In genomic region chr7:37027104-37027503, GRCh38 we compare ENCODE assay signal across 16 cellular contexts.
DNase-seq lines count a peak whose midpoint lies in the region; ATAC-seq and TF ChIP-seq lines count a peak whose summit lies in the region.
"Had no signal": no experiment of that assay in that cellular context is flagged by ENCODE, and none has a peak within 500 bp of the region (broad histone marks: within the 10 kb centered on the region; RNA-seq: fewer than 3 reads in every experiment).

No MANE protein-coding gene starts in this region.

- CTCF ChIA-PET in activated CD4-positive, alpha-beta T cell treated with anti-CD3 and anti-CD28 coated beads for 36 hours (lab: Charles Lee) = interaction anchor here (0.8 kb wide), 1 partner anchor 18 kb away, joined by 4 read pairs; no protein-coding TSS in a partner anchor

- intact Hi-C loops in activated CD4-positive, alpha-beta T cell treated with anti-CD3 and anti-CD28 coated beads for 36 hours (cut with DNase I, micrococcal nuclease) = loop anchor here in 1 of 2 experiments (5.0 kb wide), 1 partner anchor 325 kb away; no protein-coding TSS in a partner anchor

- no peak overlapping the region for H3K4me3 Mint-ChIP-seq in activated CD4-positive, alpha-beta T cell treated with anti-CD3 and anti-CD28 coated beads for 36 hours
- H3K4me3 Mint-ChIP-seq in central memory CD8-positive, alpha-beta T cell = no peak overlapping the region

- no peaks in the 10 kb centered on the region for H3K27me3 Mint-ChIP-seq in activated CD4-positive, alpha-beta T cell treated with anti-CD3 and anti-CD28 coated beads for 36 hours
- no peaks in the 10 kb centered on the region for H3K27me3 Mint-ChIP-seq in central memory CD8-positive, alpha-beta T cell

- POLR2A ChIA-PET in activated CD4-positive, alpha-beta T cell treated with anti-CD3 and anti-CD28 coated beads for 36 hours (lab: Charles Lee) = no interaction called here

- no peaks in the 10 kb centered on the region for H3K9me3 Mint-ChIP-seq in activated CD4-positive, alpha-beta T cell treated with anti-CD3 and anti-CD28 coated beads for 36 hours (ENCODE audit: low read depth)
- H3K9me3 Mint-ChIP-seq in central memory CD8-positive, alpha-beta T cell = no peaks in the 10 kb centered on the region

- no peak for DNase-seq in activated CD4-positive, alpha-beta T cell treated with anti-CD3 and anti-CD28 coated beads for 36 hours
- DNase-seq in activated CD4-positive, alpha-beta T cell treated with anti-CD3 and anti-CD28 coated beads, Interleukin-2, amount 50 U/mL, for 4 hours = no peak
- peak; percentile 22 for DNase-seq in GM10266 (ENCODE audit: extremely low spot score)
- DNase-seq in central memory CD8-positive, alpha-beta T cell (ENCODE audit: low spot score in 2 of 2) = no peak
- no peak for DNase-seq in NCI-H1105 (lab: John Stamatoyannopoulos, UW)
- DNase-seq: 8988T, DMS 273 treated with DMSO at 0.1 percent for 48 hours, DND-41, NCI-H1105 treated with DMSO at 0.1 percent for 48 hours, NCI-H226, OCI-M1, Right ventricle myocardium superior had no signal

- peaks cover 40% of the 10 kb centered on the region for H3K36me3 Mint-ChIP-seq in activated CD4-positive, alpha-beta T cell treated with anti-CD3 and anti-CD28 coated beads for 36 hours (ENCODE audit: low read depth)
- H3K36me3 Mint-ChIP-seq in central memory CD8-positive, alpha-beta T cell (ENCODE audit: insufficient read depth) = peaks cover 3% of the 10 kb centered on the region

- ATAC-seq in activated CD4-positive, alpha-beta T cell treated with anti-CD3 and anti-CD28 coated beads for 36 hours = no peak
- peak; percentile 42 for ATAC-seq in HG03442 (IDR thresholded peaks at IDR 0.05; ENCODE audit: unreplicated experiment)
- ATAC-seq in central memory CD8-positive, alpha-beta T cell (replicated peaks; ENCODE audit: extremely low read depth, poor library complexity, severe bottlenecking) = no peak
- no peak for ATAC-seq in GM21515 (IDR thresholded peaks at IDR 0.05; ENCODE audit: unreplicated experiment)
- no peak for ATAC-seq in HG02588 (IDR thresholded peaks at IDR 0.05; ENCODE audit: unreplicated experiment)
- ATAC-seq: K562 had no signal

- peak overlapping the region; percentile 58 for H3K27ac Mint-ChIP-seq in activated CD4-positive, alpha-beta T cell treated with anti-CD3 and anti-CD28 coated beads for 36 hours
- H3K27ac Mint-ChIP-seq in central memory CD8-positive, alpha-beta T cell (ENCODE audit: low read depth) = peak overlapping the region; percentile 0

- no peak for TF ChIP-seq CTCF in GM10266 (IDR thresholded peaks at IDR 0.05; ENCODE audit: control insufficient read depth, insufficient read depth, low read depth, missing control alignments)

- peaks cover 53% of the 10 kb centered on the region for H3K4me1 Mint-ChIP-seq in activated CD4-positive, alpha-beta T cell treated with anti-CD3 and anti-CD28 coated beads for 36 hours
- peaks cover 36% of the 10 kb centered on the region for H3K4me1 Mint-ChIP-seq in central memory CD8-positive, alpha-beta T cell
